21 cellular contexts compared by ENCODE assay signal in the genomic region with DNA sequence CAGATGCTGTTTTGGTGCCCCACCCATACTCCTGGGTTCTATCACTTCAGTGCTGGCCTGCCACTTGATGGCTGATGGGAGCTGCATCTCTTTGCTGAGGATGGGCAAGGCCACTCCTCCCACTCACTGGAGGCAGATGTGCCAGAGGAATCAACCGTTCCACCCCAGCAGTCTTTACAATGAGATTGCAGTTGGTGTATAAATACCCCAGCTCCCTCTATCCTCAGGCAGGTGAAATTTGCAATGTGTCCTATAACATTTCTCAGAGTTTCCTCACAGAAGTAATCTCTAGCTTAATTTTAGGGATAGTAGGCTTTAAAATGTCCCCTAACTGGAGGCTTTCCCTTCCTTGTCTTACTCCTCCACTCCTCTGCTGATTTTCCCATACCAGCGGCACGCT.
"Had no signal": no experiment of that assay in that cellular context is flagged by ENCODE, and none has a peak within 500 bp of the region (broad histone marks: within the 10 kb centered on the region; RNA-seq: fewer than 3 reads in every experiment).

No MANE protein-coding gene starts in this region.

- H3K9me3 ChIP-seq: neutrophil, pancreas, psoas muscle, right lobe of liver, sigmoid colon, stomach, tibial artery, transverse colon, upper lobe of right lung, uterus had no signal

- H3K4me1 ChIP-seq: pancreas, psoas muscle, right lobe of liver, uterus had no signal

- H3K4me3 ChIP-seq: pancreas, psoas muscle, right lobe of liver, sigmoid colon, stomach, tibial artery, transverse colon, upper lobe of right lung, uterus had no signal

- DNase-seq: naive thymus-derived CD8-positive, alpha-beta T cell; nephron progenitor cell; nucleus accumbens; pancreas; psoas muscle; right cardiac atrium; right lobe of liver; sigmoid colon; small intestine; stimulated activated CD4-positive, alpha-beta T cell treated with anti-CD3 and anti-CD28 coated beads, Interleukin-15, amount 100 ng/mL, for 24 hours; stimulated activated CD4-positive, alpha-beta T cell treated with anti-CD3 and anti-CD28 coated beads, Interleukin-2, amount 100 ng/mL, for 24 hours; stimulated activated CD4-positive, alpha-beta T cell treated with anti-CD3 and anti-CD28 coated beads, Interleukin-2, amount 100 ng/mL, for 48 hours; stimulated activated CD4-positive, alpha-beta T cell treated with anti-CD3 and anti-CD28 coated beads, Interleukin-4, amount 100 ng/mL, for 24 hours; stimulated activated naive B cell treated with anti-CD40 and anti-IgM and Interleukin-4, amounts not matched to agents 10 μg/mL and 1 μg/mL and 100 μg/mL, for 72 hours; stimulated activated naive CD4-positive, alpha-beta T cell treated with Interleukin-2 at 50 U/mL for 16 hours; stomach; tibial artery; transverse colon; upper lobe of right lung; uterus had no signal

- H3K27ac ChIP-seq: neutrophil, pancreas, psoas muscle, right lobe of liver, sigmoid colon, stomach, tibial artery, transverse colon, upper lobe of right lung, uterus had no signal

- H3K36me3 ChIP-seq: neutrophil, pancreas, right lobe of liver, sigmoid colon, stomach, tibial artery, transverse colon, upper lobe of right lung, uterus had no signal

- H3K27me3 ChIP-seq: neutrophil, pancreas, right lobe of liver, sigmoid colon, stomach, tibial artery, transverse colon, upper lobe of right lung, uterus had no signal
